In the genomic region with DNA sequence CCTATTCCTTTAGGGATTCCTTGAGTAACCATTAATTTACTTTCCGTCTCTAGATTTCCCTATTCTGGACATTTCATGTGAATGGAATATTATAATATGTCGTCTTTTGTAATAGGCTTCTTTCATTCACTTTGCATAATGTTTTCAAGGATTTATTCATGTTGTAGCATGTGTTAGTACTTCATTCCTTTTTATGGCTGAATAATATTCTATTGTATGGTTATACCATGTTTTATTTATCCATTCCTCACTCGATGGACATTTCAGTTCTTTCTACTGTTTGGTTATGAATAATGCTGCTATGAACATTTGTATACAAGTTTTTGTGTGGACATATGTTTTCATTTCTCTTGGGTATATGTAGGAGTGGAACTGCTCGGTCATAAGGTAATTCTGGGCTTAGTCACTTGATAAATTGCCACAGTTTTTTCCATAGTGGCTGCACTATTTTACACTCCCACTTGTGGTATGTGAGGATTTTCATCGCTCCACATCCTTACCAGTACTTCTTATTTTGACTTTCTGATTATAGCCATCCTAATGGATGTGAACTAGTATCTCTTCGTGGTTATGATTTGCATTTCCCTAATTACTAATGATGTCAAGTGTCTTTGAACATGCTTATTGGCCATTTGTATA, we compare ENCODE assay signal across 1 cellular context.
TF ChIP-seq lines count a peak whose summit lies in the region.

No MANE protein-coding gene starts in this region.

TF ChIP-seq in IMR-90, 13 proteins besides CTCF, POLR2A, EP300 and RAD21:
- TF ChIP-seq MXI1 (IDR thresholded peaks at IDR 0.05; ENCODE audit: borderline replicate concordance, low read depth, low read length) (no peak), RFX5 (IDR thresholded peaks at IDR 0.05; ENCODE audit: low read depth, low read length) (no peak), MAFK (IDR thresholded peaks at IDR 0.05; ENCODE audit: low read depth, low read length) (no peak), SMC3 (IDR thresholded peaks at IDR 0.05; ENCODE audit: low read depth, low read length) (no peak), RCOR1 (IDR thresholded peaks at IDR 0.05; ENCODE audit: insufficient replicate concordance, low read length) (no peak), MAZ (IDR thresholded peaks at IDR 0.05; ENCODE audit: borderline replicate concordance, low read depth, low read length) (no peak), NFE2L2 (IDR thresholded peaks at IDR 0.05; ENCODE audit: low read depth, low read length) (no peak), CHD1 (IDR thresholded peaks at IDR 0.05; ENCODE audit: low read depth, low read length) (no peak), FOS (IDR thresholded peaks at IDR 0.05; ENCODE audit: low read depth, low read length) (no peak), BHLHE40 (IDR thresholded peaks at IDR 0.05; ENCODE audit: low read depth, low read length) (no peak), CEBPB (IDR thresholded peaks at IDR 0.05; ENCODE audit: low read depth, low read length) (no peak)
- TF ChIP-seq, protein P1, sequence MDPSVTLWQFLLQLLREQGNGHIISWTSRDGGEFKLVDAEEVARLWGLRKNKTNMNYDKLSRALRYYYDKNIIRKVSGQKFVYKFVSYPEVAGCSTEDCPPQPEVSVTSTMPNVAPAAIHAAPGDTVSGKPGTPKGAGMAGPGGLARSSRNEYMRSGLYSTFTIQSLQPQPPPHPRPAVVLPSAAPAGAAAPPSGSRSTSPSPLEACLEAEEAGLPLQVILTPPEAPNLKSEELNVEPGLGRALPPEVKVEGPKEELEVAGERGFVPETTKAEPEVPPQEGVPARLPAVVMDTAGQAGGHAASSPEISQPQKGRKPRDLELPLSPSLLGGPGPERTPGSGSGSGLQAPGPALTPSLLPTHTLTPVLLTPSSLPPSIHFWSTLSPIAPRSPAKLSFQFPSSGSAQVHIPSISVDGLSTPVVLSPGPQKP (IDR thresholded peaks at IDR 0.05; ENCODE audit: borderline replicate concordance, low read depth, low read length), result no peak
- TF ChIP-seq, protein P2, sequence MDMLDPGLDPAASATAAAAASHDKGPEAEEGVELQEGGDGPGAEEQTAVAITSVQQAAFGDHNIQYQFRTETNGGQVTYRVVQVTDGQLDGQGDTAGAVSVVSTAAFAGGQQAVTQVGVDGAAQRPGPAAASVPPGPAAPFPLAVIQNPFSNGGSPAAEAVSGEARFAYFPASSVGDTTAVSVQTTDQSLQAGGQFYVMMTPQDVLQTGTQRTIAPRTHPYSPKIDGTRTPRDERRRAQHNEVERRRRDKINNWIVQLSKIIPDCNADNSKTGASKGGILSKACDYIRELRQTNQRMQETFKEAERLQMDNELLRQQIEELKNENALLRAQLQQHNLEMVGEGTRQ (IDR thresholded peaks at IDR 0.05; ENCODE audit: low read depth, low read length), result no peak
